In the genomic region with DNA sequence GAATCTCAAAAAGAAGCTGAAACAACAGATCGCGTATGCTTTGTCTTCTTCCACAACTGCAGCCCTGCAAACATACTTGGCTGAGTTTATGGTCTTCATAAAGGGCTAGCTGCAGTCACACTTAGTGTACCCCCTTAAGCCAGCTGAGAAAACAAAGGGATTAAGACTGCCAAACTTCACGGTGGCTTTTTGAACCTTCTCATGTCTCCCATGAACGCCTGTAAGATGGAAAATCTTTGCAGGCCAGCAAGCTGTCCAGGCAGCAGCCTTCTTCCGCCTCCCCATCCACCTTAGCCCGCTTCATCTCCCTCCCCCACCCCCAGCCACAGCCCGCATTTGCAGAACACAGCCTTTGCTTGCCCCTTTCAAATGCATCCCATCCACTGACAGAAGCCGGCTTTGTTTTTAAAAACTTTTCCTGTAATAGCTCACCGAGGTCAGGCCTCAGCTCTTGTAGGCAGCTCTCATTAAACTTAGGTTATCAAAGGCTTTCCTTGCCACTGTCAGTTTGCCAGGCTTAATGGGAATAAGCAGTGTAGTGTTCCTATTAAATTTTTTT, we compare ENCODE assay signal across 23 cellular contexts.
DNase-seq lines count a peak whose midpoint lies in the region; ATAC-seq and TF ChIP-seq lines count a peak whose summit lies in the region.
"Had no signal": no experiment of that assay in that cellular context is flagged by ENCODE, and none has a peak within 500 bp of the region (broad histone marks: within the 10 kb centered on the region; RNA-seq: fewer than 3 reads in every experiment).

No MANE protein-coding gene starts in this region.

- no peak overlapping the region for H3K27ac Mint-ChIP-seq in T-cell
- H3K27ac Mint-ChIP-seq: activated CD4-positive, alpha-beta memory T cell treated with anti-CD3 and anti-CD28 coated beads, Interleukin-2, amount 10 ng/mL, durations not matched to agents 7 days and 5 days; activated naive CD4-positive, alpha-beta T cell treated with anti-CD3 and anti-CD28 coated beads for 36 hours; stimulated activated memory B cell treated with anti-CD40 and anti-IgM and Interleukin-4, amounts not matched to agents 10 μg/mL and 1 μg/mL and 100 μg/mL, for 72 hours had no signal

- POLR2A ChIA-PET in T-cell (lab: Charles Lee) = interaction anchor here in 1 of 2 donors (0.6 kb wide), 1 partner anchor 1504 kb away, joined by 3 read pairs; no protein-coding TSS in a partner anchor

- H3K4me1 Mint-ChIP-seq in T-cell = peaks cover 0 to 3% (median 0%) of the 10 kb centered on the region in 3 donors

- no peak for TF ChIP-seq EP300 in suprapubic skin (IDR thresholded peaks at IDR 0.05)

- peak overlapping the region; percentile 95 for H3K27ac ChIP-seq in HUES48 (ENCODE audit: low read depth, low read length)
- peak overlapping the region; percentile 81 for H3K27ac ChIP-seq in ectodermal cell (ENCODE audit: insufficient read depth, low read depth, low read length, poor library complexity, severe bottlenecking)
- peak overlapping the region; percentile 60 for H3K27ac ChIP-seq in suprapubic skin
- H3K27ac ChIP-seq: ascending aorta, hepatocyte, left ventricle myocardium inferior, Peyer's patch had no signal

- peak; percentile 57 for DNase-seq in islet precursor cell
- DNase-seq in suprapubic skin (ENCODE audit: low spot score in 2 of 2) = no peak
- no peak for DNase-seq in activated effector memory CD4-positive, alpha-beta T cell treated with Interleukin-2 at 50 U/mL for 16 hours
- no peak for DNase-seq in amniotic stem cell (lab: John Stamatoyannopoulos, UW)
- no peak for DNase-seq in T-cell
- DNase-seq: activated CD4-positive, alpha-beta memory T cell treated with anti-CD3 and anti-CD28 coated beads, Interleukin-2, amount 10 ng/mL, durations not matched to agents 7 days and 5 days; activated CD4-positive, CD25-positive, alpha-beta regulatory T cell; activated naive CD4-positive, alpha-beta T cell treated with anti-CD3 and anti-CD28 coated beads for 36 hours; activated T-cell treated with anti-CD3 and anti-CD28 coated beads, Interleukin-2, amount 50 U/mL, for 1 hour; DND-41; left ventricle myocardium inferior; MG63; mucosa of descending colon; NCI-H774; nucleus accumbens; Peyer's patch; SK-N-SH had no signal

- H3K9me3 Mint-ChIP-seq in T-cell = peaks cover 0 to 4% (median 4%) of the 10 kb centered on the region in 3 donors

- no peaks in the 10 kb centered on the region for H3K36me3 Mint-ChIP-seq in T-cell
- H3K36me3 Mint-ChIP-seq: stimulated activated memory B cell treated with anti-CD40 and anti-IgM and Interleukin-4, amounts not matched to agents 10 μg/mL and 1 μg/mL and 100 μg/mL, for 72 hours had no signal

- H3K4me3 Mint-ChIP-seq in T-cell = no peak overlapping the region
- H3K4me3 Mint-ChIP-seq: activated CD4-positive, alpha-beta memory T cell treated with anti-CD3 and anti-CD28 coated beads, Interleukin-2, amount 10 ng/mL, durations not matched to agents 7 days and 5 days; activated naive CD4-positive, alpha-beta T cell treated with anti-CD3 and anti-CD28 coated beads for 36 hours; stimulated activated memory B cell treated with anti-CD40 and anti-IgM and Interleukin-4, amounts not matched to agents 10 μg/mL and 1 μg/mL and 100 μg/mL, for 72 hours had no signal

- ATAC-seq in T-cell (replicated peaks in 1 of 4) = no peak
- ATAC-seq in GM18907 (IDR thresholded peaks at IDR 0.05; ENCODE audit: unreplicated experiment) = no peak
- ATAC-seq: mucosa of descending colon; stimulated activated memory B cell treated with anti-CD40 and anti-IgM and Interleukin-4, amounts not matched to agents 10 μg/mL and 1 μg/mL and 100 μg/mL, for 72 hours had no signal

- H3K9me3 ChIP-seq in HUES48 (ENCODE audit: control insufficient read depth, insufficient read depth, low read length) = peaks cover 17% of the 10 kb centered on the region
- H3K9me3 ChIP-seq in ectodermal cell (ENCODE audit: control insufficient read depth, low read length) = no peaks in the 10 kb centered on the region
- H3K9me3 ChIP-seq in suprapubic skin = no peaks in the 10 kb centered on the region
- H3K9me3 ChIP-seq: ascending aorta, left ventricle myocardium inferior, MG63, mucosa of descending colon, Peyer's patch, SK-N-SH had no signal

- H3K4me3 ChIP-seq in HUES48 (ENCODE audit: low read depth, low read length) = peak overlapping the region; percentile 41
- no peak overlapping the region for H3K4me3 ChIP-seq in ectodermal cell (ENCODE audit: insufficient read depth, low read depth, low read length)
- no peak overlapping the region for H3K4me3 ChIP-seq in suprapubic skin
- H3K4me3 ChIP-seq: ascending aorta, hepatocyte, left ventricle myocardium inferior, MG63, mucosa of descending colon, Peyer's patch had no signal

- H3K27me3 Mint-ChIP-seq in T-cell = peaks cover 0 to 16% of the 10 kb centered on the region in 2 donors
- H3K27me3 Mint-ChIP-seq: stimulated activated memory B cell treated with anti-CD40 and anti-IgM and Interleukin-4, amounts not matched to agents 10 μg/mL and 1 μg/mL and 100 μg/mL, for 72 hours had no signal

- H3K36me3 ChIP-seq in HUES48 (ENCODE audit: control insufficient read depth, insufficient read depth, low read length) = no peaks in the 10 kb centered on the region
- no peaks in the 10 kb centered on the region for H3K36me3 ChIP-seq in ectodermal cell (ENCODE audit: control insufficient read depth, insufficient read depth, low read length)
- no peaks in the 10 kb centered on the region for H3K36me3 ChIP-seq in suprapubic skin
- H3K36me3 ChIP-seq: ascending aorta, left ventricle myocardium inferior, MG63, Peyer's patch had no signal

- 13 to 14% methylated on average over 9 of the region's 9 CpGs for WGBS in ectodermal cell, 2 experiments
- 37% methylated on average over 9 of the region's 9 CpGs for WGBS in suprapubic skin

- H3K27me3 ChIP-seq in HUES48 (ENCODE audit: control insufficient read depth, insufficient read depth, low read length) (no peaks in the 10 kb centered on the region), ectodermal cell (ENCODE audit: control insufficient read depth, insufficient read depth, low read length, poor library complexity, severe bottlenecking) (no peaks in the 10 kb centered on the region), suprapubic skin (no peaks in the 10 kb centered on the region)
- H3K27me3 ChIP-seq: ascending aorta, hepatocyte, MG63, Peyer's patch had no signal

- H3K4me1 ChIP-seq in HUES48 (ENCODE audit: control insufficient read depth, insufficient read depth, low read length) (peaks cover 60% of the 10 kb centered on the region), ectodermal cell (ENCODE audit: control insufficient read depth, insufficient read depth, low read length) (peaks cover 9% of the 10 kb centered on the region), suprapubic skin (no peaks in the 10 kb centered on the region)
- H3K4me1 ChIP-seq: ascending aorta, left ventricle myocardium inferior, Peyer's patch had no signal

- CTCF ChIA-PET in T-cell (lab: Charles Lee) = interaction anchor here in 1 of 2 donors (0.6 kb wide), 1 partner anchor 161 kb away, joined by 3 read pairs; no protein-coding TSS in a partner anchor

- TF ChIP-seq POLR2A in suprapubic skin (IDR thresholded peaks at IDR 0.05) = no peak

- TF ChIP-seq CTCF in suprapubic skin (IDR thresholded peaks at IDR 0.05) = no peak

- peak overlapping the region; percentile 65 for H3K9ac ChIP-seq in HUES48 (ENCODE audit: low read depth, low read length)
- H3K9ac ChIP-seq: SK-N-SH had no signal
